Comparison of ENCODE assay signal across 1 cellular context in the genomic region with DNA sequence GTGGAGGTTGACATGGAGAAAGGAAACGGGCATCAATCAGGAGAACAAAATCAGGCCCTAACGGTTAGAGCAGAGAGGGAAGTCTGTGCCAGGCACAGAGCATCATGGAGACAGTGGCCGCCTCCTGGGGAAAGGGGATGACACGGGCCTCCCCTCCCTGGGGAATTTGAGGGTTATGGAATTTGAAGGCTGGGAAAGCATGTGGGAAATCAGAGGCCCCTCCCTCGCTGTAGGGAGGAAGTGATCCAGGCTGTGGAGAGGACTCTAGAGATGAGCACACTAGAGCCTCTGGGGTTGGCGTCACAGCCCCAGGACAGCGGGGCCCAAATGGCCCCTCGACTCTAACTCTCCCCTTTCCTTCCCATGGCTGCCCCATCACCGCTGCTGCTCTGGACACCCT.
TF ChIP-seq lines count a peak whose summit lies in the region.

No MANE protein-coding gene starts in this region.

TF ChIP-seq in GM23338, 12 proteins besides CTCF, POLR2A, EP300 and RAD21 (continued from another document):
- no peak for TF ChIP-seq ZNF462 (CRISPR knock-in tag; IDR thresholded peaks at IDR 0.05)
- no peak for TF ChIP-seq NANOG (IDR thresholded peaks at IDR 0.05; ENCODE audit: borderline replicate concordance)
- TF ChIP-seq EZH2phosphoT487 (IDR thresholded peaks at IDR 0.05; ENCODE audit: unreplicated experiment) = no peak
- no peak for TF ChIP-seq POLR2AphosphoS5 (IDR thresholded peaks at IDR 0.05; ENCODE audit: low read depth)
- no peak for TF ChIP-seq EZH2 (IDR thresholded peaks at IDR 0.05; ENCODE audit: low read depth, unreplicated experiment)
- no peak for TF ChIP-seq ETS1 (IDR thresholded peaks at IDR 0.05)
- TF ChIP-seq JUNB (IDR thresholded peaks at IDR 0.05; ENCODE audit: unreplicated experiment) = no peak
- TF ChIP-seq ZNF331 (CRISPR knock-in tag; IDR thresholded peaks at IDR 0.05; ENCODE audit: low read depth) = no peak
- no peak for TF ChIP-seq STAT1 (IDR thresholded peaks at IDR 0.05; ENCODE audit: unreplicated experiment)
